Comparison of ENCODE assay signal across 16 cellular contexts in genomic region chr7:80591654-80592053, GRCh38.
"Had no signal": no experiment of that assay in that cellular context is flagged by ENCODE, and none has a peak within 500 bp of the region (broad histone marks: within the 10 kb centered on the region; RNA-seq: fewer than 3 reads in every experiment).

No MANE protein-coding gene starts in this region.

- H3K9me3 Mint-ChIP-seq: activated naive CD4-positive, alpha-beta T cell treated with anti-CD3 and anti-CD28 coated beads for 36 hours; activated T-helper 2 cell treated with anti-CD3 and anti-CD28 coated beads, Interferon-gamma antibody, Interleukin-2, Interleukin-4, amounts not matched to agents 10 μg/mL and 5 μg/mL and 100 μg/mL, durations not matched to agents 14 hours and 24 hours and 36 hours had no signal

- H3K4me1 ChIP-seq: ascending aorta, right lobe of liver had no signal

- H3K4me2 ChIP-seq: smooth muscle cell had no signal

- DNase-seq: activated CD4-positive, alpha-beta T cell treated with anti-CD3 and anti-CD28 coated beads for 1 hour; activated CD4-positive, alpha-beta T cell treated with anti-CD3 and anti-CD28 coated beads, Interleukin-2, amount 50 U/mL, for 48 hours; activated naive CD4-positive, alpha-beta T cell treated with anti-CD3 and anti-CD28 coated beads for 36 hours; activated T-cell treated with anti-CD3 and anti-CD28 coated beads, Interleukin-2, amount 50 U/mL, for 1 hour; midbrain; psoas muscle; right lobe of liver; stimulated activated CD4-positive, alpha-beta T cell treated with anti-CD3 and anti-CD28 coated beads, Interleukin-4, amount 100 ng/mL, for 4 hours; stimulated activated CD8-positive, alpha-beta memory T cell treated with anti-CD3 and anti-CD28 coated beads, Interleukin-4, amount 100 ng/mL, for 48 hours; stimulated activated naive CD8-positive, alpha-beta T cell treated with anti-CD3 and anti-CD28 coated beads, Interleukin-15, Interleukin-2, amounts not matched to agents 100 U/mL and 50 U/mL, for 24 hours; trophoblast cell had no signal

- FAIRE-seq: bronchial epithelial cell had no signal

- H3K27ac ChIP-seq: ascending aorta, psoas muscle, right lobe of liver, suprapubic skin had no signal

- H3K27ac Mint-ChIP-seq: activated naive CD4-positive, alpha-beta T cell treated with anti-CD3 and anti-CD28 coated beads for 36 hours; activated T-helper 2 cell treated with anti-CD3 and anti-CD28 coated beads, Interferon-gamma antibody, Interleukin-2, Interleukin-4, amounts not matched to agents 10 μg/mL and 5 μg/mL and 100 μg/mL, durations not matched to agents 14 hours and 24 hours and 36 hours had no signal

- H3K4me3 ChIP-seq: ascending aorta, psoas muscle, right lobe of liver, smooth muscle cell, suprapubic skin had no signal

- H3K27me3 ChIP-seq: ascending aorta, right lobe of liver, suprapubic skin had no signal

- H3K4me3 Mint-ChIP-seq: activated naive CD4-positive, alpha-beta T cell treated with anti-CD3 and anti-CD28 coated beads for 36 hours had no signal

- H3K36me3 ChIP-seq: ascending aorta, right lobe of liver, suprapubic skin had no signal

- H3K9me3 ChIP-seq: ascending aorta, psoas muscle, right lobe of liver, suprapubic skin had no signal

- ATAC-seq: psoas muscle; right lobe of liver; stimulated activated naive CD8-positive, alpha-beta T cell treated with anti-CD3 and anti-CD28 coated beads, Interleukin-15, Interleukin-2, amounts not matched to agents 100 U/mL and 50 U/mL, for 24 hours had no signal
